1 cellular context compared by ENCODE assay signal in genomic region chr22:19224557-19224956, GRCh38.
A peak's percentile ranks its signal among the peaks of the same experiment; 100 is the strongest.
TF ChIP-seq lines count a peak whose summit lies in the region.

No MANE protein-coding gene starts in this region.

TF ChIP-seq in K562, 482 proteins besides CTCF, POLR2A, EP300 and RAD21 (continued from another document):
- TF ChIP-seq, protein P1, sequence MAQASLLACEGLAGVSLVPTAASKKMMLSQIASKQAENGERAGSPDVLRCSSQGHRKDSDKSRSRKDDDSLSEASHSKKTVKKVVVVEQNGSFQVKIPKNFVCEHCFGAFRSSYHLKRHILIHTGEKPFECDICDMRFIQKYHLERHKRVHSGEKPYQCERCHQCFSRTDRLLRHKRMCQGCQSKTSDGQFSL (CRISPR knock-in tag; IDR thresholded peaks at IDR 0.05): no peak
- TF ChIP-seq, protein P1 (tag; IDR thresholded peaks at IDR 0.05): no peak
- TF ChIP-seq POLR3A (IDR thresholded peaks at IDR 0.05; ENCODE audit: borderline replicate concordance, extremely low read depth, insufficient read depth, insufficient read length) (no peak), ADNP (tag; IDR thresholded peaks at IDR 0.05) (no peak), KDM1A (IDR thresholded peaks at IDR 0.05) (no peak), ZBTB1 (CRISPR knock-in tag; IDR thresholded peaks at IDR 0.05; ENCODE audit: borderline replicate concordance, low read depth) (no peak), AFF4 (CRISPR knock-in tag; IDR thresholded peaks at IDR 0.05) (no peak), ZNF511 (CRISPR knock-in tag; IDR thresholded peaks at IDR 0.05) (0 out of 2 replicates have a peak, but pooled peaks have one; percentile 65), SMC3 (conservative IDR thresholded peaks at IDR 0.05; ENCODE audit: insufficient read depth, low read depth, low read length) (0 out of 2 replicates have a peak, but pooled peaks have one; percentile 2), JUN (IDR thresholded peaks at IDR 0.05; ENCODE audit: borderline replicate concordance, low read depth, low read length) (no peak), JUN (CRISPR knock-in tag; IDR thresholded peaks at IDR 0.05; ENCODE audit: borderline replicate concordance) (0 out of 2 replicates have a peak, but pooled peaks have one; percentile 33), JUNB (CRISPR knock-in tag; conservative IDR thresholded peaks at IDR 0.05) (no peak), HBP1 (CRISPR knock-in tag; IDR thresholded peaks at IDR 0.05) (no peak), RBM15 (IDR thresholded peaks at IDR 0.05; ENCODE audit: insufficient read depth, low read length) (no peak), SIX5 (IDR thresholded peaks at IDR 0.05; ENCODE audit: borderline replicate concordance in 1 of 2, insufficient read depth in 1 of 2, low read depth in 1 of 2, low read length in 2 of 2) (no peak; a peak in 1 of 4 replicates), KAT2B (IDR thresholded peaks at IDR 0.05; ENCODE audit: low read depth, low read length) (no peak), ZNF263 (CRISPR knock-in tag; IDR thresholded peaks at IDR 0.05; ENCODE audit: borderline replicate concordance) (no peak), CEBPG (CRISPR knock-in tag; IDR thresholded peaks at IDR 0.05) (0 out of 2 replicates have a peak, but pooled peaks have one; percentile 18), CEBPG (tag; conservative IDR thresholded peaks at IDR 0.05 in 1 of 2, IDR thresholded peaks at IDR 0.05 in 1 of 2) (no peak), GATAD2B (IDR thresholded peaks at IDR 0.05; ENCODE audit: borderline replicate concordance) (no peak), MAFG (tag; conservative IDR thresholded peaks at IDR 0.05) (no peak), KDM4B (IDR thresholded peaks at IDR 0.05; ENCODE audit: borderline replicate concordance in 2 of 2, low read depth in 1 of 2) (no peak)
- TF ChIP-seq, protein P2, sequence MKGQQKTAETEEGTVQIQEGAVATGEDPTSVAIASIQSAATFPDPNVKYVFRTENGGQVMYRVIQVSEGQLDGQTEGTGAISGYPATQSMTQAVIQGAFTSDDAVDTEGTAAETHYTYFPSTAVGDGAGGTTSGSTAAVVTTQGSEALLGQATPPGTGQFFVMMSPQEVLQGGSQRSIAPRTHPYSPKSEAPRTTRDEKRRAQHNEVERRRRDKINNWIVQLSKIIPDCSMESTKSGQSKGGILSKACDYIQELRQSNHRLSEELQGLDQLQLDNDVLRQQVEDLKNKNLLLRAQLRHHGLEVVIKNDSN (CRISPR knock-in tag; IDR thresholded peaks at IDR 0.05): peak; percentile 67; the same call in 1 of the 2 replicates
- TF ChIP-seq, protein P3, sequence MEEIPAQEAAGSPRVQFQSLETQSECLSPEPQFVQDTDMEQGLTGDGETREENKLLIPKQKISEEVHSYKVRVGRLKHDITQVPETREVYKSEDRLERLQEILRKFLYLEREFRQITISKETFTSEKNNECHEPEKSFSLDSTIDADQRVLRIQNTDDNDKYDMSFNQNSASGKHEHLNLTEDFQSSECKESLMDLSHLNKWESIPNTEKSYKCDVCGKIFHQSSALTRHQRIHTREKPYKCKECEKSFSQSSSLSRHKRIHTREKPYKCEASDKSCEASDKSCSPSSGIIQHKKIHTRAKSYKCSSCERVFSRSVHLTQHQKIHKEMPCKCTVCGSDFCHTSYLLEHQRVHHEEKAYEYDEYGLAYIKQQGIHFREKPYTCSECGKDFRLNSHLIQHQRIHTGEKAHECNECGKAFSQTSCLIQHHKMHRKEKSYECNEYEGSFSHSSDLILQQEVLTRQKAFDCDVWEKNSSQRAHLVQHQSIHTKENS (CRISPR knock-in tag; IDR thresholded peaks at IDR 0.05): no peak
